ENCODE assay signal across 19 cellular contexts in genomic region chr9:112495614-112496013, GRCh38.
"Had no signal": no experiment of that assay in that cellular context is flagged by ENCODE, and none has a peak within 500 bp of the region (broad histone marks: within the 10 kb centered on the region; RNA-seq: fewer than 3 reads in every experiment).

No MANE protein-coding gene starts in this region.

- H3K9me3 ChIP-seq: pancreas had no signal

- H3K27me3 ChIP-seq: esophagus squamous epithelium, pancreas had no signal

- H3K27ac Mint-ChIP-seq: activated B cell treated with CpG ODN at 0.5 μM for 24 hours; activated CD8-positive, alpha-beta T cell treated with anti-CD3 and anti-CD28 coated beads for 36 hours; T-helper 17 cell had no signal

- H3K4me3 Mint-ChIP-seq: activated B cell treated with CpG ODN at 0.5 μM for 24 hours; activated CD8-positive, alpha-beta T cell treated with anti-CD3 and anti-CD28 coated beads for 36 hours; activated T-cell treated with anti-CD3 and anti-CD28 coated beads, Interleukin-2, amount 50 U/mL, for 4 hours; naive B cell; stimulated activated effector memory CD8-positive, alpha-beta T cell treated with anti-CD3 and anti-CD28 coated beads, Interleukin-12 subunit alpha, Interleukin-12 subunit beta, amount 100 ng/mL, for 72 hours; T-helper 17 cell had no signal

- DNase-seq: activated B cell treated with CpG ODN at 0.5 μM for 24 hours; activated CD4-positive, alpha-beta T cell treated with anti-CD3 and anti-CD28 coated beads for 48 hours; activated CD8-positive, alpha-beta T cell treated with anti-CD3 and anti-CD28 coated beads for 36 hours; activated effector memory CD4-positive, alpha-beta T cell treated with anti-CD3 and anti-CD28 coated beads, Interleukin-2, amount 50 U/mL, for 16 hours; activated T-cell treated with anti-CD3 and anti-CD28 coated beads, Interleukin-2, amount 50 U/mL, for 4 hours; amniotic stem cell; central memory CD4-positive, alpha-beta T cell; cortex of kidney; effector CD4-positive, alpha-beta T cell; esophagus squamous epithelium; hypothalamus; kidney glomerular epithelial cell; mammary epithelial cell; naive B cell; pancreas; T-helper 17 cell; trophoblast cell had no signal

- ATAC-seq: activated CD8-positive, alpha-beta T cell treated with anti-CD3 and anti-CD28 coated beads for 36 hours; activated naive CD4-positive, alpha-beta T cell treated with anti-CD3 and anti-CD28 coated beads, Interleukin-2, amount 50 U/mL, for 72 hours; activated T-cell treated with anti-CD3 and anti-CD28 coated beads, Interleukin-2, amount 50 U/mL, for 4 hours; pancreas; stimulated activated effector memory CD8-positive, alpha-beta T cell treated with anti-CD3 and anti-CD28 coated beads, Interleukin-12 subunit alpha, Interleukin-12 subunit beta, amount 100 ng/mL, for 72 hours; T-helper 17 cell had no signal

- H3K4me1 ChIP-seq: esophagus squamous epithelium had no signal

- H3K4me1 Mint-ChIP-seq: activated B cell treated with CpG ODN at 0.5 μM for 24 hours; stimulated activated effector memory CD8-positive, alpha-beta T cell treated with anti-CD3 and anti-CD28 coated beads, Interleukin-12 subunit alpha, Interleukin-12 subunit beta, amount 100 ng/mL, for 72 hours; T-helper 17 cell had no signal

- H3K36me3 ChIP-seq: pancreas had no signal

- H3K4me3 ChIP-seq: esophagus squamous epithelium, pancreas had no signal

- H3K27ac ChIP-seq: esophagus squamous epithelium, pancreas had no signal

- H3K27me3 Mint-ChIP-seq: activated B cell treated with CpG ODN at 0.5 μM for 24 hours; activated CD8-positive, alpha-beta T cell treated with anti-CD3 and anti-CD28 coated beads for 36 hours; naive B cell; T-helper 17 cell had no signal
